Comparison of ENCODE assay signal across 8 cellular contexts in the genomic region with DNA sequence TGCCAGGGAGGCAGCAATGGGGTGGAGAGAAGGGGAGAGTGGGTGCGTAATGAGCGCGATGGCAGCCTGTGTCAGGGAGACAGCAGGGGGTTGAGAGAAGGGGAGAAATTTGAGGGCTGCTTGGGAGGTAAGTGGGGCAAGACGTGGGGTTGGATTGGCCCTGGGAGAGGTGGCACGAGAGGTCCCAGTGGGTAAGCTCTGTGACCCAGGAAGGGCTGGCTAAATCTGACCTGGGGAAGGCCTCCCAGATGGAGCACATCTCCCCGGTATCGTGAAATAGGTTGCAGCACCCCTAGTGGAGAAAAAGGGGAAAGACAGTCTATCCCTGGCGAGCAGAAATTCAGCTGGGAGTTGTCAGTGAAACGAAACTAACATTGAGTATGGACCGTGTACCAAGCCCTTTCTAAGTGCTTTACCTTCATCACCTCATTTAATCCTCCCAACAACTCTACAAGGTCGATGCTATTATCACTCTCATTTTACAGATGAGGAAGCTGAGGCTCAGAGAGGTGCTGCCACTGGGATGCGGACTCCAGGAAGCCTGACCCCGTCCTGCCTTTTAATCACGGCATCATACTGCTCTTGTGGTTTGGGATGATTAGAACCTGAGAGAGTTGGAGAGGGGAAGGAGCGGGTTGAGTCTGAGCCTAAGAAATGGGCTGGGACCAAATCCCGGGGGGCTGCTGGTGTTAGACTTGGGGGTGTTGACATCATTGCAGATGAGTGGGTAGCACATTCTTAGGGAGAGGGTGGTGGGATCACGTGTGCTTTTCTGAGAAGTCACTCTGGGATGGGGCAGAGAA. TPM values are rescaled to one million over a fixed set of nuclear protein-coding genes. Genes with fewer than 3 reads are reported as not detected.
DNase-seq lines count a peak whose midpoint lies in the region; ATAC-seq and TF ChIP-seq lines count a peak whose summit lies in the region.

No MANE protein-coding gene starts in this region.

- H3K4me3 Mint-ChIP-seq in Caco-2 (ENCODE audit: unreplicated experiment) = no peak overlapping the region
- peak overlapping the region; percentile 48 for H3K4me3 Mint-ChIP-seq in activated CD8-positive, alpha-beta memory T cell treated with anti-CD3 and anti-CD28 coated beads, Interleukin-2, amount 10 ng/mL, durations not matched to agents 7 days and 5 days

- intact Hi-C loops in Caco-2 (cut with micrococcal nuclease; ENCODE audit: unreplicated experiment) (no loop called here), mucosa of descending colon (cut with DNase I, micrococcal nuclease) (no loop called here)

- POLR2A ChIA-PET in Caco-2 (lab: Charles Lee) = no interaction called here

- DNase-seq in Caco-2 = peak; percentile 51 to 65
- peak; percentile 63 for DNase-seq in HFF-Myc (ENCODE audit: extremely low read depth, low read depth)
- peak; percentile 34 for DNase-seq in NCI-H748 treated with DMSO at 0.1 percent for 48 hours (lab: John Stamatoyannopoulos, UW)
- DNase-seq in activated CD8-positive, alpha-beta memory T cell treated with anti-CD3 and anti-CD28 coated beads, Interleukin-2, amount 10 ng/mL, durations not matched to agents 7 days and 5 days = peak; percentile 78
- peak; percentile 66 for DNase-seq in epithelial cell of esophagus (ENCODE audit: low read depth)
- peak in 2 of 3 donors; percentile 43 to 72 for DNase-seq in mucosa of descending colon
- DNase-seq in superior temporal gyrus (ENCODE audit: extremely low spot score) = peak; percentile 84
- DNase-seq in NCI-H524 treated with DMSO at 0.1 percent for 48 hours (lab: John Stamatoyannopoulos, UW) = no peak

- no TSS peak for BruUV-seq in Caco-2 (replicated peaks; lab: Mats Ljungman, UMichigan)

- H3K36me3 ChIP-seq in Caco-2 (ENCODE audit: control insufficient read depth, insufficient read depth, low read length) = no peaks in the 10 kb centered on the region
- H3K36me3 ChIP-seq in mucosa of descending colon (ENCODE audit: low read depth) = no peaks in the 10 kb centered on the region

- ATAC-seq in activated CD8-positive, alpha-beta memory T cell treated with anti-CD3 and anti-CD28 coated beads, Interleukin-2, amount 10 ng/mL, durations not matched to agents 7 days and 5 days = peak; percentile 87
- peak; percentile 93 for ATAC-seq in mucosa of descending colon

- no peaks in the 10 kb centered on the region for H3K27me3 ChIP-seq in Caco-2 (replicated peaks; ENCODE audit: control insufficient read depth, insufficient read depth, low read length)

- TF ChIP-seq CTCF in Caco-2 (IDR thresholded peaks at IDR 0.05; ENCODE audit: insufficient read depth in 1 of 2, low read depth in 1 of 2, low read length in 1 of 2, severe bottlenecking in 1 of 2, unreplicated experiment in 1 of 2) = peak; percentile 75 to 81
- peak; percentile 91 for TF ChIP-seq CTCF in HFF-Myc (IDR thresholded peaks at IDR 0.05; ENCODE audit: low read depth, low read length, missing control alignments)
- TF ChIP-seq CTCF in epithelial cell of esophagus (IDR thresholded peaks at IDR 0.05; ENCODE audit: insufficient read depth, low read depth, low read length, missing control alignments) = peak; percentile 95
- peak; percentile 77 for TF ChIP-seq CTCF in mucosa of descending colon (IDR thresholded peaks at IDR 0.05)

- no peak overlapping the region for H3K4me3 ChIP-seq in Caco-2 (ENCODE audit: low read depth, low read length)
- H3K4me3 ChIP-seq in HFF-Myc (replicated peaks; ENCODE audit: low read depth, low read length) = peak overlapping the region; percentile 45
- peak overlapping the region; percentile 1 for H3K4me3 ChIP-seq in epithelial cell of esophagus (ENCODE audit: low read length)
- H3K4me3 ChIP-seq in mucosa of descending colon = no peak overlapping the region

- H3K4me1 Mint-ChIP-seq in Caco-2 (ENCODE audit: low read depth, unreplicated experiment) = peaks cover 8% of the 10 kb centered on the region
- H3K4me1 Mint-ChIP-seq in activated CD8-positive, alpha-beta memory T cell treated with anti-CD3 and anti-CD28 coated beads, Interleukin-2, amount 10 ng/mL, durations not matched to agents 7 days and 5 days = peaks cover 19% of the 10 kb centered on the region

- no peak overlapping the region for H3K27ac Mint-ChIP-seq in Caco-2 (ENCODE audit: unreplicated experiment)
- H3K27ac Mint-ChIP-seq in activated CD8-positive, alpha-beta memory T cell treated with anti-CD3 and anti-CD28 coated beads, Interleukin-2, amount 10 ng/mL, durations not matched to agents 7 days and 5 days = peak overlapping the region; percentile 54

- CTCF ChIA-PET in Caco-2 (lab: Charles Lee) = interaction anchor here (0.5 to 1.5 kb wide), 15 partner anchors 8 to 224 kb away, joined by 3 to 7 read pairs (median 3); no protein-coding TSS in a partner anchor
- CTCF ChIA-PET in activated CD8-positive, alpha-beta memory T cell treated with anti-CD3 and anti-CD28 coated beads, Interleukin-2, amount 10 ng/mL, durations not matched to agents 7 days and 5 days (lab: Charles Lee) = interaction anchor here (0.6 to 14.8 kb wide), 35 partner anchors 9 to 267 kb away, joined by 3 to 753 read pairs (median 5); a partner anchor contains a TSS

- no peaks in the 10 kb centered on the region for H3K9me3 Mint-ChIP-seq in Caco-2 (ENCODE audit: unreplicated experiment)
- no peaks in the 10 kb centered on the region for H3K9me3 Mint-ChIP-seq in activated CD8-positive, alpha-beta memory T cell treated with anti-CD3 and anti-CD28 coated beads, Interleukin-2, amount 10 ng/mL, durations not matched to agents 7 days and 5 days (ENCODE audit: low read depth)

- H3K36me3 Mint-ChIP-seq in Caco-2 (ENCODE audit: insufficient read depth, unreplicated experiment) = no peaks in the 10 kb centered on the region
- H3K36me3 Mint-ChIP-seq in activated CD8-positive, alpha-beta memory T cell treated with anti-CD3 and anti-CD28 coated beads, Interleukin-2, amount 10 ng/mL, durations not matched to agents 7 days and 5 days = no peaks in the 10 kb centered on the region

- H3K9me3 ChIP-seq in Caco-2 (no peaks in the 10 kb centered on the region), mucosa of descending colon (no peaks in the 10 kb centered on the region)

- peaks cover 3% of the 10 kb centered on the region for H3K27me3 Mint-ChIP-seq in Caco-2 (ENCODE audit: insufficient read depth, unreplicated experiment)
- H3K27me3 Mint-ChIP-seq in activated CD8-positive, alpha-beta memory T cell treated with anti-CD3 and anti-CD28 coated beads, Interleukin-2, amount 10 ng/mL, durations not matched to agents 7 days and 5 days = no peaks in the 10 kb centered on the region

- H3K4me1 ChIP-seq in Caco-2 = no peaks in the 10 kb centered on the region
- peaks cover 6% of the 10 kb centered on the region for H3K4me1 ChIP-seq in mucosa of descending colon (ENCODE audit: low read depth)

RNA-seq across cellular contexts. Expression of a gene that starts 56.6 kb away (rescaled TPM):
- total RNA-seq in Caco-2 (2022) = 1,040 and 1,063 TPM in 2 replicates
- total RNA-seq in activated CD8-positive, alpha-beta memory T cell treated with anti-CD3 and anti-CD28 coated beads, Interleukin-2, amount 10 ng/mL, durations not matched to agents 7 days and 5 days = 1,000 to 10,000 TPM in 1 of 2 experiments, 100 to 1,000 TPM in 1; 844 to 1,001 TPM
- total RNA-seq in mucosa of descending colon = 100 to 1,000 TPM; 729 to 882 (median 820) TPM

Comparison
In these comparisons a context has a peak if more than half of its experiments do, and no peak if none do; other contexts are left out.
1. H3K4me3 ChIP-seq: peak in HFF-Myc (single experiment) and epithelial cell of esophagus (single experiment); none in Caco-2 (single experiment) and mucosa of descending colon (single experiment).
2. Peak in every context shown above with its lines, with median percentiles within 50 percentile points of each other: CTCF ChIP-seq.